ENCODE assay signal across 17 cellular contexts in the genomic region with DNA sequence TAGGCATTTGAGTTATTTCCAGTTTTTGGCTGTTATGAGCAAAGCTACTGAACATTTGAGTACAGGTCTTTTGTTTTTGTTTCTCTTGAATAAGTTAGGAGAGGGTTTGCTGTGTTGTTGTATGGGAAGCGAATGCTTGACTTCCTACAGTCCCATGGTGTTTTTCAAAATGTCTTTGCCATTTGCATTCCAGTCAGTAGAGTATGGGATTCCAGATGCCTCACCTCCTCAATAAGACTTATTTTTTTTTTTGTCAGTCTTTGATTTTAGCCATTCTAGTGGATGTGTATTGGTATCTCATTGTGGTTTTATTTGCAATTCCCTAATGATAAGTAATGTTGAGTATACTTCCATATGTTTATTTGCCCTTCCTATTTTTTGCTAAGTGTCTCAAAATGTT. TPM values are rescaled to one million over a fixed set of nuclear protein-coding genes. Genes with fewer than 3 reads are reported as not detected.
DNase-seq lines count a peak whose midpoint lies in the region; ATAC-seq, FAIRE-seq and TF ChIP-seq lines count a peak whose summit lies in the region.
"Had no signal": no experiment of that assay in that cellular context is flagged by ENCODE, and none has a peak within 500 bp of the region (broad histone marks: within the 10 kb centered on the region; RNA-seq: fewer than 3 reads in every experiment).

No MANE protein-coding gene starts in this region.

- H3K36me3 ChIP-seq in CD8-positive, alpha-beta T cell (ENCODE audit: insufficient read depth, low read length), result no peaks in the 10 kb centered on the region
- no peaks in the 10 kb centered on the region for H3K36me3 ChIP-seq in bronchial epithelial cell (ENCODE audit: control insufficient read depth, insufficient read depth, low read length)
- no peaks in the 10 kb centered on the region for H3K36me3 ChIP-seq in ovary

- H2AFZ ChIP-seq in H9 (ENCODE audit: low read length), result no peak overlapping the region

- no peak overlapping the region for H2BK20ac ChIP-seq in H9 (ENCODE audit: low read depth, low read length, poor library complexity, severe bottlenecking)

- H2AK5ac ChIP-seq in H9 (ENCODE audit: insufficient read length, low read length), result no peak overlapping the region

- H3K79me1 ChIP-seq in H9 (ENCODE audit: insufficient read depth, low read depth, low read length, poor library complexity, severe bottlenecking), result peaks cover 12% of the 10 kb centered on the region

- H3K18ac ChIP-seq in H9 (ENCODE audit: insufficient read length, low read depth, low read length), result no peak overlapping the region

- no peak overlapping the region for H2BK15ac ChIP-seq in H9 (ENCODE audit: low read depth, low read length)

- no peak overlapping the region for H3K4me2 ChIP-seq in H9 (ENCODE audit: insufficient read depth, insufficient read length, low read length)
- H3K4me2 ChIP-seq: KMS-11 had no signal

- intact Hi-C loops in CD8-positive, alpha-beta T cell (cut with DNase I, micrococcal nuclease), result no loop called here
- intact Hi-C loops in ovary (cut with DNase I), result no loop called here

- no peaks in the 10 kb centered on the region for H3K9me3 ChIP-seq in CD8-positive, alpha-beta T cell (ENCODE audit: low read length)
- no peaks in the 10 kb centered on the region for H3K9me3 ChIP-seq in H9 (ENCODE audit: control insufficient read depth, low read depth, low read length)
- H3K9me3 ChIP-seq in ovary, result no peaks in the 10 kb centered on the region

- peaks cover 49% of the 10 kb centered on the region for H3K4me1 ChIP-seq in CD8-positive, alpha-beta T cell (ENCODE audit: insufficient read depth, low read length)
- no peaks in the 10 kb centered on the region for H3K4me1 ChIP-seq in H9 (ENCODE audit: insufficient read depth, low read length)
- H3K4me1 ChIP-seq in ovary (ENCODE audit: insufficient read depth), result peaks cover 13% of the 10 kb centered on the region

- H3K4me3 Mint-ChIP-seq in CD8-positive, alpha-beta T cell, result peak overlapping the region; percentile 9
- H3K4me3 Mint-ChIP-seq in H9 (no peak overlapping the region; a peak in 1 of 5 replicates), nephron (no peak overlapping the region)

- no peak overlapping the region for H3K23ac ChIP-seq in H9 (ENCODE audit: insufficient read length, low read depth, low read length)

- no peak for ATAC-seq in CD8-positive, alpha-beta T cell
- ATAC-seq in HG02642 (IDR thresholded peaks at IDR 0.05; ENCODE audit: poor library complexity, unreplicated experiment), result no peak
- ATAC-seq: right cardiac atrium had no signal

- no peaks in the 10 kb centered on the region for H3K27me3 ChIP-seq in CD8-positive, alpha-beta T cell (ENCODE audit: insufficient read depth, low read length)
- H3K27me3 ChIP-seq in H9 (ENCODE audit: insufficient read depth, low read length), result no peaks in the 10 kb centered on the region
- H3K27me3 ChIP-seq in bronchial epithelial cell (ENCODE audit: control insufficient read depth, insufficient read depth, low read length), result no peaks in the 10 kb centered on the region
- no peaks in the 10 kb centered on the region for H3K27me3 ChIP-seq in ovary

- no peak overlapping the region for H3K27ac Mint-ChIP-seq in CD8-positive, alpha-beta T cell
- peak overlapping the region; percentile 82 to 88 (median 85) for H3K27ac Mint-ChIP-seq in H9
- peak overlapping the region in 2 of 3 experiments; percentile 9 to 62 for H3K27ac Mint-ChIP-seq in nephron

- H2BK5ac ChIP-seq in H9 (ENCODE audit: insufficient read length, low read length), result no peak overlapping the region

- H3K4ac ChIP-seq in H9 (ENCODE audit: low read depth, low read length), result no peak overlapping the region

- H2BK12ac ChIP-seq in H9 (ENCODE audit: insufficient read length, low read depth, low read length), result no peak overlapping the region

- TF ChIP-seq CTCF in CD8-positive, alpha-beta T cell (IDR thresholded peaks at IDR 0.05), result no peak
- TF ChIP-seq CTCF in H9 (conservative IDR thresholded peaks at IDR 0.05) (no peak), bronchial epithelial cell (IDR thresholded peaks at IDR 0.05; ENCODE audit: insufficient read depth, low read length, severe bottlenecking) (no peak), nephron (IDR thresholded peaks at IDR 0.05; ENCODE audit: unreplicated experiment in 3 of 3) (no peak), ovary (IDR thresholded peaks at IDR 0.05) (no peak)

- H3K23me2 ChIP-seq in H9 (ENCODE audit: insufficient read length, low read depth, low read length, poor library complexity, severe bottlenecking), result no peaks in the 10 kb centered on the region

- DNase-seq in CD8-positive, alpha-beta T cell, result no peak
- DNase-seq in H9 (no peak), bronchial epithelial cell (ENCODE audit: low read depth) (peak; percentile 7), HuH-7.5 (ENCODE audit: low spot score) (no peak), ovary (no peak)
- DNase-seq: activated CD4-positive, alpha-beta T cell treated with anti-CD3 and anti-CD28 coated beads, Interleukin-2, amount 50 U/mL, for 1 hour; activated effector memory CD4-positive, alpha-beta T cell treated with anti-CD3 and anti-CD28 coated beads, Interleukin-2, amount 50 U/mL, for 16 hours; GOT3; NCI-H1694 treated with DMSO at 0.1 percent for 48 hours; NCI-H524 treated with DMSO at 0.1 percent for 48 hours; right cardiac atrium; RPMI8226; stimulated activated CD4-positive, alpha-beta T cell treated with anti-CD3 and anti-CD28 coated beads, Interleukin-4, amount 100 ng/mL, for 1 hour had no signal

- no peaks in the 10 kb centered on the region for H3K27me3 Mint-ChIP-seq in CD8-positive, alpha-beta T cell (ENCODE audit: low read depth)
- H3K27me3 Mint-ChIP-seq in H9 (ENCODE audit: low read depth) (no peaks in the 10 kb centered on the region), nephron (ENCODE audit: low read depth) (no peaks in the 10 kb centered on the region)

- H3K9ac ChIP-seq in H9 (ENCODE audit: extremely low read depth, insufficient read length, low read length), result no peak overlapping the region
- H3K9ac ChIP-seq: KMS-11 had no signal

- no peak overlapping the region for H4K91ac ChIP-seq in H9 (ENCODE audit: insufficient read length, low read depth, low read length)

- no peak overlapping the region for H3K27ac ChIP-seq in CD8-positive, alpha-beta T cell (ENCODE audit: low read depth, low read length)
- no peak overlapping the region for H3K27ac ChIP-seq in H9 (ENCODE audit: insufficient read length, low read depth, low read length)
- no peak overlapping the region for H3K27ac ChIP-seq in ovary
- H3K27ac ChIP-seq: KMS-11 had no signal

- FAIRE-seq in bronchial epithelial cell (lab: Jason Lieb, UNC), result no peak
- FAIRE-seq: endometrium had no signal

- no peak for TF ChIP-seq EP300 in ovary (IDR thresholded peaks at IDR 0.05)

- peaks cover 89% of the 10 kb centered on the region for H3K4me1 Mint-ChIP-seq in CD8-positive, alpha-beta T cell (ENCODE audit: low read depth)
- peaks cover 33 to 41% of the 10 kb centered on the region in 2 experiments for H3K4me1 Mint-ChIP-seq in H9
- peaks cover 12% of the 10 kb centered on the region for H3K4me1 Mint-ChIP-seq in nephron

- H2BK120ac ChIP-seq in H9 (ENCODE audit: low read depth, low read length, poor library complexity, severe bottlenecking), result no peak overlapping the region

- no peak overlapping the region for H3K56ac ChIP-seq in H9 (ENCODE audit: insufficient read length, low read depth, low read length)

- POLR2A ChIA-PET in CD8-positive, alpha-beta T cell (lab: Charles Lee), result interaction anchor here (0.7 to 2.5 kb wide), 2 partner anchors 13 to 20 kb away, joined by 5 to 12 read pairs; a partner anchor contains a TSS

- H3T11ph ChIP-seq in H9 (ENCODE audit: low read length), result no peak overlapping the region

- H4K5ac ChIP-seq in H9 (ENCODE audit: insufficient read length, low read depth, low read length), result no peak overlapping the region

- no peaks in the 10 kb centered on the region for H4K20me1 ChIP-seq in H9 (ENCODE audit: control insufficient read depth, insufficient read depth, insufficient read length)

- no peak overlapping the region for H3K4me3 ChIP-seq in CD8-positive, alpha-beta T cell (ENCODE audit: low read depth, low read length)
- H3K4me3 ChIP-seq in bronchial epithelial cell (ENCODE audit: low read depth, low read length), result no peak overlapping the region
- H3K4me3 ChIP-seq in ovary, result no peak overlapping the region

- H3K79me2 ChIP-seq in H9 (ENCODE audit: insufficient read depth, low read length), result peaks cover 40% of the 10 kb centered on the region; the same call in 1 of the 2 replicates

- H3K14ac ChIP-seq in H9 (ENCODE audit: insufficient read depth, low read length), result no peak overlapping the region

- whole genome bisulfite sequencing in H9 (ENCODE audit: extremely low coverage, insufficient read length, low lambda C conversion rate), result no CpG with 5 or more reads among the region's 1 CpG
- WGBS in ovary, 3 donors, result 65 to 78% (median 68%) methylated on average over 1 of the region's 1 CpG

- no peak overlapping the region for H4K8ac ChIP-seq in H9 (replicated peaks; ENCODE audit: insufficient read length, low read depth, low read length)

- no peak for TF ChIP-seq POLR2A in ovary (IDR thresholded peaks at IDR 0.05)

- peaks cover 2% of the 10 kb centered on the region for H3K9me3 Mint-ChIP-seq in CD8-positive, alpha-beta T cell
- H3K9me3 Mint-ChIP-seq in H9 (peaks cover 14 to 16% of the 10 kb centered on the region in 2 experiments), nephron (peaks cover 26% of the 10 kb centered on the region)

- CTCF ChIA-PET in CD8-positive, alpha-beta T cell (lab: Charles Lee), result interaction anchor here (2.7 kb wide), 1 partner anchor 73 kb away, joined by 6 read pairs; no protein-coding TSS in a partner anchor

- H3K36me3 Mint-ChIP-seq in CD8-positive, alpha-beta T cell, result peaks cover 9% of the 10 kb centered on the region
- peaks cover 18 to 25% (median 24%) of the 10 kb centered on the region in 3 experiments for H3K36me3 Mint-ChIP-seq in H9 (ENCODE audit: insufficient read depth in 1 of 3, low read depth in 3 of 3)
- peaks cover 44% of the 10 kb centered on the region for H3K36me3 Mint-ChIP-seq in nephron (ENCODE audit: low read depth)

RNA-seq across cellular contexts. Expression of a gene that starts 19.4 kb away (rescaled TPM):
- 100 to 1,000 TPM; 130 to 132 TPM for total RNA-seq in CD8-positive, alpha-beta T cell
- total RNA-seq in H9 (2021) (50.2 and 52.2 TPM in 2 replicates), bronchial epithelial cell (50.3 and 65.2 TPM in 2 replicates), ovary (100 to 1,000 TPM in 1 of 7 donors, 10 to 100 TPM in 6; 62.7 to 124 (median 81.3) TPM)
- 10 to 100 TPM; 25.9 to 61.5 TPM for polyA plus RNA-seq in ovary
